16 cellular contexts compared by ENCODE assay signal in the genomic region with DNA sequence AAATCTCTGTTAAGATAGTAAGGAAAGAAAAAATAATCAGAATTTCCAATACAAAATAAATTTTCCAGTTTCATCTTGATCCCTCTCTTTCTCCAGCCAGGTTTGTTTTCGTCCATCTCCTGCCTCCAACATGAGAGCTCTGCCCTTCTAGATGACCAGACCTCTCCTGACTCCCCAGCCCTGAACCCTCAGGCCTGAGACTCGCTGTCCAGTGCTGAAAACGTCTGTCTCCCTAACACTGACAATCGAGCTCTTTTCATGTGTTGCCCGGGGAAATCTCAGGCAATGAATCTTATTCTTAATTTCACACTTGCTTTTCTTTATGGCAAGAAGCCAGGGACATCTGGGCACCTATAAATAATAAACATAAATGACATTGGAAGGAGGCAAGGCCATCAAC.
DNase-seq lines count a peak whose midpoint lies in the region; ATAC-seq and TF ChIP-seq lines count a peak whose summit lies in the region.
"Had no signal": no experiment of that assay in that cellular context is flagged by ENCODE, and none has a peak within 500 bp of the region (broad histone marks: within the 10 kb centered on the region; RNA-seq: fewer than 3 reads in every experiment).

No MANE protein-coding gene starts in this region.

- no peak overlapping the region for H3K27ac ChIP-seq in GM23248
- no peak overlapping the region for H3K27ac ChIP-seq in neural progenitor cell
- H3K27ac ChIP-seq in upper lobe of right lung, result no peak overlapping the region
- H3K27ac ChIP-seq: C4-2B had no signal

- H3K4me3 ChIP-seq in GM23248 (no peak overlapping the region), neural progenitor cell (no peak overlapping the region), upper lobe of right lung (no peak overlapping the region)
- H3K4me3 ChIP-seq: SJCRH30 had no signal

- DNase-seq in GM23248, result peak; percentile 1
- peak; percentile 66 for DNase-seq in iPS-NIHi11 (ENCODE audit: low spot score)
- DNase-seq in neural progenitor cell (ENCODE audit: low spot score), result peak; percentile 63
- DNase-seq in activated CD4-positive, alpha-beta T cell treated with anti-CD3 and anti-CD28 coated beads, Interleukin-2, amount 50 U/mL, for 48 hours, result no peak
- no peak for DNase-seq in COR-L47 (lab: John Stamatoyannopoulos, UW)
- no peak for DNase-seq in upper lobe of right lung
- DNase-seq in posterior vena cava (ENCODE audit: low spot score), result no peak
- DNase-seq: DMS 273 treated with DMSO at 0.1 percent for 48 hours, GF-D8, HFFc6, Karpas-422, NCI-H1930, RPMI8226 had no signal

- H4K20me1 ChIP-seq in GM23248 (ENCODE audit: insufficient read depth) (no peaks in the 10 kb centered on the region), neural progenitor cell (ENCODE audit: low read depth) (peaks cover 17% of the 10 kb centered on the region)

- no peaks in the 10 kb centered on the region for H3F3A ChIP-seq in GM23248 (ENCODE audit: insufficient read depth)
- peaks cover 14% of the 10 kb centered on the region for H3F3A ChIP-seq in neural progenitor cell (ENCODE audit: low read depth)

- ATAC-seq in upper lobe of right lung, result no peak

- no peaks in the 10 kb centered on the region for H3K9me3 Mint-ChIP-seq in neural progenitor cell

- no peaks in the 10 kb centered on the region for H3K9me2 ChIP-seq in GM23248 (ENCODE audit: insufficient read depth)

- no peaks in the 10 kb centered on the region for H3K36me3 ChIP-seq in GM23248 (ENCODE audit: low read depth)
- no peaks in the 10 kb centered on the region for H3K36me3 ChIP-seq in neural progenitor cell
- H3K36me3 ChIP-seq in upper lobe of right lung, result no peaks in the 10 kb centered on the region
- H3K36me3 ChIP-seq: SJCRH30 had no signal

- no peaks in the 10 kb centered on the region for H3K27me3 Mint-ChIP-seq in neural progenitor cell (ENCODE audit: insufficient read depth, low read depth)

- H3K4me2 ChIP-seq in GM23248 (ENCODE audit: unreplicated experiment) (no peak overlapping the region), neural progenitor cell (no peak overlapping the region)

- intact Hi-C loops in upper lobe of right lung (cut with DNase I), result no loop called here
- intact Hi-C loops in posterior vena cava (cut with DNase I), result no loop called here

- in situ Hi-C loops in GM23248 (cut with MboI), result no loop called here

- no peak overlapping the region for H3K27ac Mint-ChIP-seq in neural progenitor cell
- H3K27ac Mint-ChIP-seq: HFFc6 had no signal

- no peak overlapping the region for H3K9ac ChIP-seq in GM23248
- H3K9ac ChIP-seq in neural progenitor cell, result no peak overlapping the region

- H3K36me3 Mint-ChIP-seq in neural progenitor cell, result no peaks in the 10 kb centered on the region

- WGBS in GM23248 (ENCODE audit: low coverage in 1 of 2, low lambda C conversion rate in 2 of 2, missing lambda C conversion rate in 2 of 2), 2 experiments, result 1 to 3% methylated on average over 5 of the region's 5 CpGs

- H3K79me2 ChIP-seq in GM23248 (ENCODE audit: insufficient read depth) (no peaks in the 10 kb centered on the region), neural progenitor cell (ENCODE audit: low read depth) (no peaks in the 10 kb centered on the region)

- H3K4me1 ChIP-seq in GM23248 (ENCODE audit: insufficient read depth), result no peaks in the 10 kb centered on the region
- H3K4me1 ChIP-seq in neural progenitor cell, result peaks cover 14% of the 10 kb centered on the region
- no peaks in the 10 kb centered on the region for H3K4me1 ChIP-seq in upper lobe of right lung
- H3K4me1 ChIP-seq: SJCRH30 had no signal

- H3K9me3 ChIP-seq in GM23248 (ENCODE audit: low read depth) (no peaks in the 10 kb centered on the region), neural progenitor cell (ENCODE audit: low read depth) (no peaks in the 10 kb centered on the region), upper lobe of right lung (no peaks in the 10 kb centered on the region)
- H3K9me3 ChIP-seq: SJCRH30 had no signal

- H2AFZ ChIP-seq in GM23248 (no peak overlapping the region), neural progenitor cell (replicated peaks) (no peak overlapping the region)

- TF ChIP-seq CTCF in neural progenitor cell (IDR thresholded peaks at IDR 0.05) (no peak), upper lobe of right lung (IDR thresholded peaks at IDR 0.05) (no peak)

- H3K27me3 ChIP-seq in GM23248 (replicated peaks; ENCODE audit: insufficient read depth) (no peaks in the 10 kb centered on the region), neural progenitor cell (no peaks in the 10 kb centered on the region), upper lobe of right lung (peaks cover 26% of the 10 kb centered on the region)

- no peak overlapping the region for H3K4me3 Mint-ChIP-seq in neural progenitor cell
- H3K4me3 Mint-ChIP-seq: HFFc6 had no signal

- H3K4me1 Mint-ChIP-seq in neural progenitor cell, result no peaks in the 10 kb centered on the region

TF ChIP-seq in PFSK-1, 5 proteins besides CTCF, POLR2A, EP300 and RAD21:
- TF ChIP-seq TAF1 (IDR thresholded peaks at IDR 0.05; ENCODE audit: borderline replicate concordance, insufficient read depth, low read length) (no peak), POLR2AphosphoS5 (IDR thresholded peaks at IDR 0.05; ENCODE audit: low read depth, low read length) (no peak), SIN3A (IDR thresholded peaks at IDR 0.05; ENCODE audit: borderline replicate concordance, insufficient read depth, low read length) (no peak), FOXP2 (optimal IDR thresholded peaks at IDR 0.05; ENCODE audit: borderline replicate concordance, extremely low read depth, extremely low read length, insufficient read depth) (no peak)
- TF ChIP-seq, protein P1, sequence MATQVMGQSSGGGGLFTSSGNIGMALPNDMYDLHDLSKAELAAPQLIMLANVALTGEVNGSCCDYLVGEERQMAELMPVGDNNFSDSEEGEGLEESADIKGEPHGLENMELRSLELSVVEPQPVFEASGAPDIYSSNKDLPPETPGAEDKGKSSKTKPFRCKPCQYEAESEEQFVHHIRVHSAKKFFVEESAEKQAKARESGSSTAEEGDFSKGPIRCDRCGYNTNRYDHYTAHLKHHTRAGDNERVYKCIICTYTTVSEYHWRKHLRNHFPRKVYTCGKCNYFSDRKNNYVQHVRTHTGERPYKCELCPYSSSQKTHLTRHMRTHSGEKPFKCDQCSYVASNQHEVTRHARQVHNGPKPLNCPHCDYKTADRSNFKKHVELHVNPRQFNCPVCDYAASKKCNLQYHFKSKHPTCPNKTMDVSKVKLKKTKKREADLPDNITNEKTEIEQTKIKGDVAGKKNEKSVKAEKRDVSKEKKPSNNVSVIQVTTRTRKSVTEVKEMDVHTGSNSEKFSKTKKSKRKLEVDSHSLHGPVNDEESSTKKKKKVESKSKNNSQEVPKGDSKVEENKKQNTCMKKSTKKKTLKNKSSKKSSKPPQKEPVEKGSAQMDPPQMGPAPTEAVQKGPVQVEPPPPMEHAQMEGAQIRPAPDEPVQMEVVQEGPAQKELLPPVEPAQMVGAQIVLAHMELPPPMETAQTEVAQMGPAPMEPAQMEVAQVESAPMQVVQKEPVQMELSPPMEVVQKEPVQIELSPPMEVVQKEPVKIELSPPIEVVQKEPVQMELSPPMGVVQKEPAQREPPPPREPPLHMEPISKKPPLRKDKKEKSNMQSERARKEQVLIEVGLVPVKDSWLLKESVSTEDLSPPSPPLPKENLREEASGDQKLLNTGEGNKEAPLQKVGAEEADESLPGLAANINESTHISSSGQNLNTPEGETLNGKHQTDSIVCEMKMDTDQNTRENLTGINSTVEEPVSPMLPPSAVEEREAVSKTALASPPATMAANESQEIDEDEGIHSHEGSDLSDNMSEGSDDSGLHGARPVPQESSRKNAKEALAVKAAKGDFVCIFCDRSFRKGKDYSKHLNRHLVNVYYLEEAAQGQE (IDR thresholded peaks at IDR 0.05; ENCODE audit: insufficient read depth in 1 of 2, low read depth in 2 of 2, low read length in 2 of 2), result peak; percentile 33 to 90; a peak in 2 of 4 replicates

Comparison
In these comparisons a context has a peak if more than half of its experiments do, and no peak if none do; other contexts are left out.
1. DNase-seq: peak in GM23248 (single experiment), iPS-NIHi11 (single experiment) and neural progenitor cell (single experiment); none in activated CD4-positive, alpha-beta T cell treated with anti-CD3 and anti-CD28 coated beads, Interleukin-2, amount 50 U/mL, for 48 hours (0 of 2), COR-L47 (single experiment), upper lobe of right lung (single experiment) and posterior vena cava (single experiment).